In genomic region chr2:204260162-204260877, GRCh38 we compare ENCODE assay signal across 8 cellular contexts.
DNase-seq lines count a peak whose midpoint lies in the region; ATAC-seq and TF ChIP-seq lines count a peak whose summit lies in the region.

No MANE protein-coding gene starts in this region.

- no peak overlapping the region for H3K4me3 ChIP-seq in HCT116 (replicated peaks in 1 of 2; ENCODE audit: low read depth in 1 of 2, low read length in 2 of 2)
- no peak overlapping the region for H3K4me3 ChIP-seq in lung

- no peak for TF ChIP-seq POLR2A in HCT116 (IDR thresholded peaks at IDR 0.05; ENCODE audit: borderline replicate concordance, extremely low read depth, insufficient read depth, insufficient read length)

- BruUV-seq in HCT116 (replicated peaks; lab: Mats Ljungman, UMichigan) = no TSS peak

- H3K4me1 ChIP-seq in HCT116 (ENCODE audit: control insufficient read depth in 1 of 2, insufficient read depth in 2 of 2, low read length in 2 of 2) = peaks cover 3 to 9% of the 10 kb centered on the region in 2 experiments; a peak in 3 of 4 replicates
- H3K4me1 ChIP-seq in lung (ENCODE audit: control insufficient read depth in 2 of 2, insufficient read depth in 2 of 2, low read length in 2 of 2) = peaks cover 0 to 5% of the 10 kb centered on the region in 2 donors

- H3K9me3 ChIP-seq in HCT116 (ENCODE audit: control insufficient read depth in 1 of 2, insufficient read depth in 1 of 2, low read depth in 1 of 2, low read length in 2 of 2) = no peaks in the 10 kb centered on the region
- H3K9me3 ChIP-seq in lung (ENCODE audit: control insufficient read depth in 2 of 2, insufficient read depth in 1 of 2, low read length in 1 of 2) = no peaks in the 10 kb centered on the region

- ATAC-seq in HCT116 (peak; percentile 91), lung (ENCODE audit: insufficient read depth, low FRiP score) (no peak), GM19397 (IDR thresholded peaks at IDR 0.05; ENCODE audit: unreplicated experiment) (no peak)

- no peak overlapping the region for H3K9ac ChIP-seq in HCT116 (ENCODE audit: low read length)

- H2AFZ ChIP-seq in HCT116 (ENCODE audit: low read depth, low read length, poor library complexity, severe bottlenecking) = no peak overlapping the region

- intact Hi-C loops in HCT116 (cut with micrococcal nuclease) = loop anchor here (1.0 to 2.0 kb wide), 4 partner anchors 65 to 1664 kb away; no protein-coding TSS in a partner anchor

- peak; percentile 70 for TF ChIP-seq RAD21 in HCT116 (IDR thresholded peaks at IDR 0.05; ENCODE audit: low read depth)

- no peak overlapping the region for H3K27ac ChIP-seq in HCT116 (ENCODE audit: low read depth, low read length)
- no peak overlapping the region for H3K27ac ChIP-seq in VCaP
- H3K27ac ChIP-seq in lung (ENCODE audit: low read depth in 1 of 2, low read length in 1 of 2) = no peak overlapping the region

- TF ChIP-seq CTCF in HCT116 (IDR thresholded peaks at IDR 0.05 in 2 of 3, conservative IDR thresholded peaks at IDR 0.05 in 1 of 3; ENCODE audit: borderline replicate concordance in 1 of 3, insufficient read depth in 1 of 3, low read depth in 2 of 3, low read length in 2 of 3) = peak; percentile 69 to 84 (median 81)
- TF ChIP-seq CTCF in VCaP (conservative IDR thresholded peaks at IDR 0.05) = peak; percentile 83
- peak; percentile 56 for TF ChIP-seq CTCF in lung (IDR thresholded peaks at IDR 0.05; ENCODE audit: control extremely low read depth, extremely low read depth)

- no peak overlapping the region for H3K4me2 ChIP-seq in HCT116 (ENCODE audit: low read length)

- no peaks in the 10 kb centered on the region for H3K9me2 ChIP-seq in HCT116 (ENCODE audit: insufficient read depth)

- POLR2A ChIA-PET in HCT116 (lab: Charles Lee) = no interaction called here

- H3K27me3 ChIP-seq in HCT116 (ENCODE audit: insufficient read depth, low read length) (no peaks in the 10 kb centered on the region), lung (ENCODE audit: control insufficient read depth, insufficient read depth) (no peaks in the 10 kb centered on the region)

- H3K36me3 ChIP-seq in HCT116 (ENCODE audit: control insufficient read depth in 1 of 2, insufficient read depth in 2 of 2, low read length in 2 of 2) (no peaks in the 10 kb centered on the region), lung (ENCODE audit: control insufficient read depth in 2 of 2, insufficient read depth in 2 of 2, low read length in 2 of 2) (no peaks in the 10 kb centered on the region)

- 47 to 52% methylated on average over 9 of the region's 9 CpGs for WGBS in lung, 2 donors

- RAD21 ChIA-PET in HCT116 (lab: Charles Lee; ENCODE audit: low non-redundant PET in 1 of 2, low total read pairs in 2 of 2, uncharacterized antibody in 2 of 2, unreplicated experiment in 2 of 2) = interaction anchor here in 1 of 2 experiments (0.7 kb wide), 1 partner anchor 1559 kb away, joined by 3 read pairs; no protein-coding TSS in a partner anchor

- DNase-seq in DMS53 treated with DMSO at 0.1 percent for 48 hours (lab: John Stamatoyannopoulos, UW; ENCODE audit: unreplicated experiment) (peak; percentile 56), HCT116 (ENCODE audit: low read depth, low spot score) (peak; percentile 65), NCI-H1694 (lab: John Stamatoyannopoulos, UW) (peak; percentile 83), ecto neural progenitor cell (ENCODE audit: low spot score) (peak; percentile 79), lung (ENCODE audit: low spot score) (peak; percentile 54)
- DNase-seq in stimulated activated naive CD4-positive, alpha-beta T cell (lab: John Stamatoyannopoulos, UW) = peak in 4 of 6 experiments; percentile 17 to 42 (median 19)

- CTCF ChIA-PET in HCT116 (lab: Charles Lee) = interaction anchor here (1.0 to 1.7 kb wide), 6 partner anchors 21 to 1422 kb away, joined by 4 to 16 read pairs (median 5); partner anchors contain the start of gene NRP2

- no peaks in the 10 kb centered on the region for H4K20me1 ChIP-seq in HCT116 (ENCODE audit: insufficient read depth)

- no peaks in the 10 kb centered on the region for H3K79me2 ChIP-seq in HCT116 (ENCODE audit: insufficient read depth, low read length)

TF ChIP-seq in HCT116, 20 proteins besides CTCF, POLR2A, EP300 and RAD21:
- no peak for TF ChIP-seq YY1 (IDR thresholded peaks at IDR 0.05; ENCODE audit: extremely low read depth, insufficient replicate concordance, low read depth, low read length)
- no peak for TF ChIP-seq JUND (IDR thresholded peaks at IDR 0.05)
- TF ChIP-seq MAX (IDR thresholded peaks at IDR 0.05) = no peak
- no peak for TF ChIP-seq SRF (IDR thresholded peaks at IDR 0.05; ENCODE audit: low read depth)
- no peak for TF ChIP-seq ZNF274 (IDR thresholded peaks at IDR 0.05; ENCODE audit: low read depth, low read length)
- no peak for TF ChIP-seq SIN3A (IDR thresholded peaks at IDR 0.05; ENCODE audit: low read depth)
- TF ChIP-seq CEBPB (IDR thresholded peaks at IDR 0.05; ENCODE audit: low read depth) = no peak
- TF ChIP-seq ZFX (IDR thresholded peaks at IDR 0.05) = no peak
- TF ChIP-seq ATF3 (IDR thresholded peaks at IDR 0.05) = no peak
- TF ChIP-seq SP1 (IDR thresholded peaks at IDR 0.05; ENCODE audit: low read depth) = no peak
- TF ChIP-seq CBX3 (IDR thresholded peaks at IDR 0.05; ENCODE audit: low read depth) = no peak

Comparison
In these comparisons a context has a peak if more than half of its experiments do, and no peak if none do; other contexts are left out.
1. DNase-seq: peak in every context shown above with its lines; median percentile 83 in NCI-H1694; 79 in ecto neural progenitor cell; 65 in HCT116; 56 in DMS53 treated with DMSO at 0.1 percent for 48 hours; 54 in lung; 19 in stimulated activated naive CD4-positive, alpha-beta T cell.